In the genomic region with DNA sequence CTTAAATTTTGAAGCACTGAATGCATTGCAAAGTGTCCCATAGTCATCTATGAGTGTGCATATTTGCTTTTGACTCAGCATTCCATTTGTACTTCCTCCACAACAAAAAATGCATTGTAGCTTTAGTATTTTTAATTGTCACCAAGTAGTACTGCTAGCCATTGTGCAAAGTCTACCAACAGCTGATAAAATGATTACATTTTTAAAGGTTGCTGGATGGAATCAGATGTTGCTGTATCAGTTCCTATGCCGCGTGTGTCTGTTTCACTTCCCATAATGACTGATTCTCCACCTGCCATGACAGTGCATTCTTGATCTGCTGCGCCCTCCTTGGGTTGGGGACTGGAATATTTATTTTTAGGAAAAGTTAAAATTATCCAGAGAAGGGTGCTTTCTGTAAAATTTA, we compare ENCODE assay signal across 9 cellular contexts. TPM values are rescaled to one million over a fixed set of nuclear protein-coding genes. Genes with fewer than 3 reads are reported as not detected.
A peak's percentile ranks its signal among the peaks of the same experiment; 100 is the strongest.
DNase-seq lines count a peak whose midpoint lies in the region; ATAC-seq and TF ChIP-seq lines count a peak whose summit lies in the region.
"Had no signal": no experiment of that assay in that cellular context is flagged by ENCODE, and none has a peak within 500 bp of the region (broad histone marks: within the 10 kb centered on the region; RNA-seq: fewer than 3 reads in every experiment).

No MANE protein-coding gene starts in this region.

- POLR2A ChIA-PET in activated CD8-positive, alpha-beta T cell treated with anti-CD3 and anti-CD28 coated beads for 36 hours (lab: Charles Lee): interaction anchor here (0.6 to 1.0 kb wide), 2 partner anchors 31 to 37 kb away, joined by 3 read pairs; no protein-coding TSS in a partner anchor
- POLR2A ChIA-PET in activated CD8-positive, alpha-beta T cell treated with anti-CD3 and anti-CD28 coated beads, Interleukin-2, amount 10 ng/mL, durations not matched to agents 7 days and 5 days (lab: Charles Lee): no interaction called here

- no peak overlapping the region for H2BK5ac ChIP-seq in mesendoderm (ENCODE audit: low read length)

- no peak overlapping the region for H4K8ac ChIP-seq in mesendoderm (ENCODE audit: low read depth, low read length)

- H3K4me1 ChIP-seq in skeletal muscle tissue (ENCODE audit: control insufficient read depth in 3 of 3, insufficient read depth in 3 of 3, low read length in 3 of 3): peaks cover 2 to 10% (median 4%) of the 10 kb centered on the region in 3 donors
- H3K4me1 ChIP-seq in mesendoderm (ENCODE audit: control insufficient read depth, low read depth, low read length): peaks cover 4% of the 10 kb centered on the region

- H3K36me3 ChIP-seq in skeletal muscle tissue (ENCODE audit: control insufficient read depth in 3 of 3, insufficient read depth in 3 of 3, low read length in 3 of 3): no peaks in the 10 kb centered on the region
- no peaks in the 10 kb centered on the region for H3K36me3 ChIP-seq in mesendoderm (ENCODE audit: control insufficient read depth, insufficient read depth, low read length)

- TF ChIP-seq CTCF in activated CD8-positive, alpha-beta T cell treated with anti-CD3 and anti-CD28 coated beads for 36 hours (IDR thresholded peaks at IDR 0.05): no peak

- peaks cover 3% of the 10 kb centered on the region for H3K36me3 Mint-ChIP-seq in activated CD8-positive, alpha-beta T cell treated with anti-CD3 and anti-CD28 coated beads for 36 hours (ENCODE audit: low read depth)
- H3K36me3 Mint-ChIP-seq in activated CD8-positive, alpha-beta T cell treated with anti-CD3 and anti-CD28 coated beads, Interleukin-2, amount 10 ng/mL, durations not matched to agents 7 days and 5 days (ENCODE audit: low read depth): peaks cover 2% of the 10 kb centered on the region

- H2BK15ac ChIP-seq in mesendoderm (replicated peaks; ENCODE audit: low read depth): no peak overlapping the region

- no peak overlapping the region for H4K5ac ChIP-seq in mesendoderm (ENCODE audit: low read length)

- H3K18ac ChIP-seq in mesendoderm (ENCODE audit: low read length): no peak overlapping the region

- intact Hi-C loops in activated CD8-positive, alpha-beta T cell treated with anti-CD3 and anti-CD28 coated beads for 36 hours (cut with micrococcal nuclease): no loop called here

- H3K79me2 ChIP-seq in mesendoderm (ENCODE audit: control insufficient read depth, insufficient read depth, low read length): no peaks in the 10 kb centered on the region

- H2BK120ac ChIP-seq in mesendoderm (ENCODE audit: low read depth, low read length): no peak overlapping the region

- H3K4me3 ChIP-seq in skeletal muscle tissue (ENCODE audit: low read length in 3 of 3) (no peak overlapping the region), mesendoderm (ENCODE audit: low read length) (no peak overlapping the region)

- H3K4me1 Mint-ChIP-seq in activated CD8-positive, alpha-beta T cell treated with anti-CD3 and anti-CD28 coated beads for 36 hours (ENCODE audit: low read depth): peaks cover 16% of the 10 kb centered on the region
- H3K4me1 Mint-ChIP-seq in activated CD8-positive, alpha-beta T cell treated with anti-CD3 and anti-CD28 coated beads, Interleukin-2, amount 10 ng/mL, durations not matched to agents 7 days and 5 days (ENCODE audit: low read depth): no peaks in the 10 kb centered on the region

- DNase-seq in activated CD8-positive, alpha-beta T cell treated with anti-CD3 and anti-CD28 coated beads for 36 hours: peak; percentile 9
- DNase-seq in activated CD8-positive, alpha-beta T cell treated with anti-CD3 and anti-CD28 coated beads, Interleukin-2, amount 10 ng/mL, durations not matched to agents 7 days and 5 days: no peak
- peak; percentile 21 for DNase-seq in RKO (ENCODE audit: low spot score)
- no peak for DNase-seq in mesendoderm
- DNase-seq in stimulated activated naive CD4-positive, alpha-beta T cell (lab: John Stamatoyannopoulos, UW): no peak
- DNase-seq in putamen (ENCODE audit: low spot score): no peak
- DNase-seq: SW 1271 had no signal

- H3K56ac ChIP-seq in mesendoderm (ENCODE audit: low read length): no peak overlapping the region

- H3K27me3 Mint-ChIP-seq in activated CD8-positive, alpha-beta T cell treated with anti-CD3 and anti-CD28 coated beads for 36 hours: no peaks in the 10 kb centered on the region
- no peaks in the 10 kb centered on the region for H3K27me3 Mint-ChIP-seq in activated CD8-positive, alpha-beta T cell treated with anti-CD3 and anti-CD28 coated beads, Interleukin-2, amount 10 ng/mL, durations not matched to agents 7 days and 5 days (ENCODE audit: low read depth)

- no peaks in the 10 kb centered on the region for H3K9me3 Mint-ChIP-seq in activated CD8-positive, alpha-beta T cell treated with anti-CD3 and anti-CD28 coated beads for 36 hours
- H3K9me3 Mint-ChIP-seq in activated CD8-positive, alpha-beta T cell treated with anti-CD3 and anti-CD28 coated beads, Interleukin-2, amount 10 ng/mL, durations not matched to agents 7 days and 5 days (ENCODE audit: insufficient read depth): no peaks in the 10 kb centered on the region

- H3K27me3 ChIP-seq in skeletal muscle tissue (ENCODE audit: control insufficient read depth in 3 of 3, insufficient read depth in 3 of 3, low read length in 3 of 3) (no peaks in the 10 kb centered on the region), mesendoderm (ENCODE audit: insufficient read depth, low read length, poor library complexity) (no peaks in the 10 kb centered on the region)

- H3K9ac ChIP-seq in skeletal muscle tissue (ENCODE audit: low read depth in 1 of 3, low read length in 3 of 3) (no peak overlapping the region), mesendoderm (ENCODE audit: low read length) (no peak overlapping the region)

- CTCF ChIA-PET in activated CD8-positive, alpha-beta T cell treated with anti-CD3 and anti-CD28 coated beads for 36 hours (lab: Charles Lee): interaction anchor here (1.0 to 2.6 kb wide), 6 partner anchors 10 to 76 kb away, joined by 3 to 7 read pairs (median 3); a partner anchor contains a TSS
- CTCF ChIA-PET in activated CD8-positive, alpha-beta T cell treated with anti-CD3 and anti-CD28 coated beads, Interleukin-2, amount 10 ng/mL, durations not matched to agents 7 days and 5 days (lab: Charles Lee): interaction anchor here (1.0 to 1.8 kb wide), 2 partner anchors 13 to 60 kb away, joined by 3 to 5 read pairs; no protein-coding TSS in a partner anchor

- peaks cover 2% of the 10 kb centered on the region for H3K79me1 ChIP-seq in mesendoderm (ENCODE audit: low read length)

- no CpG with 5 or more reads among the region's 3 CpGs for whole genome bisulfite sequencing in mesendoderm (ENCODE audit: extremely low coverage, insufficient coverage, low lambda C conversion rate)

- no peak overlapping the region for H3K4me3 Mint-ChIP-seq in activated CD8-positive, alpha-beta T cell treated with anti-CD3 and anti-CD28 coated beads for 36 hours
- no peak overlapping the region for H3K4me3 Mint-ChIP-seq in activated CD8-positive, alpha-beta T cell treated with anti-CD3 and anti-CD28 coated beads, Interleukin-2, amount 10 ng/mL, durations not matched to agents 7 days and 5 days

- peak overlapping the region; percentile 49 for H3K27ac ChIP-seq in skeletal muscle tissue (ENCODE audit: low read depth, low read length)
- no peak overlapping the region for H3K27ac ChIP-seq in mesendoderm (ENCODE audit: low read depth, low read length)

- ATAC-seq in activated CD8-positive, alpha-beta T cell treated with anti-CD3 and anti-CD28 coated beads for 36 hours: no peak
- ATAC-seq in activated CD8-positive, alpha-beta T cell treated with anti-CD3 and anti-CD28 coated beads, Interleukin-2, amount 10 ng/mL, durations not matched to agents 7 days and 5 days: no peak
- peak; percentile 73 for ATAC-seq in HG02943 (IDR thresholded peaks at IDR 0.05; ENCODE audit: low read depth, unreplicated experiment)

- H2AK5ac ChIP-seq in mesendoderm (ENCODE audit: low read length): no peak overlapping the region

- H3K23ac ChIP-seq in mesendoderm (ENCODE audit: low read length): no peak overlapping the region

- no peaks in the 10 kb centered on the region for H3K9me3 ChIP-seq in skeletal muscle tissue (ENCODE audit: control insufficient read depth in 3 of 3, low read length in 3 of 3)

- H3K4me2 ChIP-seq in mesendoderm (ENCODE audit: low read length): no peak overlapping the region

- H3K27ac Mint-ChIP-seq in activated CD8-positive, alpha-beta T cell treated with anti-CD3 and anti-CD28 coated beads for 36 hours: no peak overlapping the region
- no peak overlapping the region for H3K27ac Mint-ChIP-seq in activated CD8-positive, alpha-beta T cell treated with anti-CD3 and anti-CD28 coated beads, Interleukin-2, amount 10 ng/mL, durations not matched to agents 7 days and 5 days

- no peak overlapping the region for H3K4ac ChIP-seq in mesendoderm (ENCODE audit: low read depth, low read length)

RNA-seq across cellular contexts. Expression of a gene that starts 41.2 kb away (rescaled TPM):
- 1 to 10 TPM; 6.5 to 7.3 TPM for total RNA-seq in activated CD8-positive, alpha-beta T cell treated with anti-CD3 and anti-CD28 coated beads for 36 hours
- 1 to 10 TPM; 8.8 to 8.9 TPM for total RNA-seq in activated CD8-positive, alpha-beta T cell treated with anti-CD3 and anti-CD28 coated beads, Interleukin-2, amount 10 ng/mL, durations not matched to agents 7 days and 5 days
- total RNA-seq in skeletal muscle tissue: 4.2 TPM
- 2.2 TPM for polyA plus RNA-seq in mesendoderm (2013, experiment 1 of 2)
- polyA plus RNA-seq in mesendoderm (2013, experiment 2 of 2): 2.4 TPM

RNA-seq across cellular contexts. Expression of a gene that starts 42.3 kb away (rescaled TPM):
- total RNA-seq in activated CD8-positive, alpha-beta T cell treated with anti-CD3 and anti-CD28 coated beads for 36 hours: 1 to 10 TPM; 6.9 TPM
- 1 to 10 TPM; 7.4 to 7.8 TPM for total RNA-seq in activated CD8-positive, alpha-beta T cell treated with anti-CD3 and anti-CD28 coated beads, Interleukin-2, amount 10 ng/mL, durations not matched to agents 7 days and 5 days
- 4.2 TPM for total RNA-seq in skeletal muscle tissue
- polyA plus RNA-seq in mesendoderm (2013, experiment 1 of 2): 12.4 TPM
- polyA plus RNA-seq in mesendoderm (2013, experiment 2 of 2): 12.7 TPM

Comparison
In these comparisons a context has a peak if more than half of its experiments do, and no peak if none do; other contexts are left out.
1. DNase-seq: peak in activated CD8-positive, alpha-beta T cell treated with anti-CD3 and anti-CD28 coated beads for 36 hours (single experiment) and RKO (single experiment); none in activated CD8-positive, alpha-beta T cell treated with anti-CD3 and anti-CD28 coated beads, Interleukin-2, amount 10 ng/mL, durations not matched to agents 7 days and 5 days (single experiment), mesendoderm (single experiment), stimulated activated naive CD4-positive, alpha-beta T cell (0 of 6) and putamen (single experiment).